In the genomic region with DNA sequence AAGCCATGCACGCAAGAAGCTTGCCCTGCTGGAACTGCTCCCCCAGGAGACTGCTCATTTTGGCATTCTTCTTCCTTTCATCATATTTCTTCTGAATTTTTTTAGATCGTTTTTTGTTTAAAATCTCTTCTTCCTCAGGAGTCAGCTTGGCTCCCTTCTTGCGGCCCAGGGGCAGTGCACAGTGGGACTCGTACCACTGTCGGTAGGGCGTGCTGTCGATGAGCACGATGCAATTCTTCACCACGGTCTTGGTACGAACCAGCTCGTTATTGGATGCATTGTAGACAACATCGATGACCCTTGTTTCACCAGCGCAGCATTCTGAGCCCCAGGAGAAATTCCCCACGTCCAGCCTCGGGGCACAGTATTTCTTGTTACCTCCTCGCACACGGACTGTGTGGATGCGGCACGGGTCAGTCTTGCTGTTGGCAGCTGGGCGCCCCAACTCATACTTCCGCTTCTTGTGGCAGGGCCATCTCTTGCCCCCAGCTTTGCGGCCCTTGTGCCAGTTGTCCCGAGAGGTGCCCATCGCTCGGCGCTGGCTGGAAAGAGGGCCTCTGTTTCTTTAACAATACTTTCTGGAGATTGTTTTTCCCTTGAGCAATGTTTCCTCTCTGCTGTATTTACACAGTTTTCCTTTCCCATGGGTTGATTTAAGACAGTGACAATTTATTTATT, we compare ENCODE assay signal across 26 cellular contexts.
"Had no signal": no experiment of that assay in that cellular context is flagged by ENCODE, and none has a peak within 500 bp of the region (broad histone marks: within the 10 kb centered on the region; RNA-seq: fewer than 3 reads in every experiment).

No MANE protein-coding gene starts in this region.

- DNase-seq: activated CD4-positive, alpha-beta memory T cell treated with anti-CD3 and anti-CD28 coated beads for 36 hours; activated CD4-positive, alpha-beta T cell treated with anti-CD3 and anti-CD28 coated beads for 1 hour; activated CD4-positive, alpha-beta T cell treated with anti-CD3 and anti-CD28 coated beads for 48 hours; activated CD8-positive, alpha-beta T cell treated with anti-CD3 and anti-CD28 coated beads, Interleukin-2, amount 10 ng/mL, durations not matched to agents 7 days and 5 days; activated effector memory CD4-positive, alpha-beta T cell treated with anti-CD3 and anti-CD28 coated beads, Interleukin-2, amount 50 U/mL, for 16 hours; activated naive CD4-positive, alpha-beta T cell treated with anti-CD3 and anti-CD28 coated beads for 36 hours; activated naive CD8-positive, alpha-beta T cell treated with anti-CD3 and anti-CD28 coated beads, Interleukin-2, amount 10 ng/mL, durations not matched to agents 7 days and 5 days; activated T-cell treated with anti-CD3 and anti-CD28 coated beads, Interleukin-2, amount 50 U/mL, for 4 hours; central memory CD4-positive, alpha-beta T cell; cerebellar nuclear complex; colonic mucosa; effector CD8-positive, alpha-beta T cell; endodermal cell; foreskin fibroblast; head of caudate nucleus; SW 1271; T-cell; T-helper 9 cell had no signal

- H3K4me3 ChIP-seq: ascending aorta, breast epithelium, cardiac muscle cell, colonic mucosa had no signal

- H3K4me1 ChIP-seq: ascending aorta, breast epithelium, colonic mucosa had no signal

- H3K9me3 Mint-ChIP-seq: activated CD4-positive, alpha-beta memory T cell treated with anti-CD3 and anti-CD28 coated beads for 36 hours; activated naive CD4-positive, alpha-beta T cell treated with anti-CD3 and anti-CD28 coated beads for 36 hours; activated naive CD8-positive, alpha-beta T cell treated with anti-CD3 and anti-CD28 coated beads, Interleukin-2, amount 10 ng/mL, durations not matched to agents 7 days and 5 days; activated T-cell treated with anti-CD3 and anti-CD28 coated beads, Interleukin-2, amount 50 U/mL, for 4 hours; activated T-helper 17 cell treated with anti-CD3 and anti-CD28 coated beads, Interleukin-2, amount 50 U/mL, for 72 hours; T-cell; T-helper 1 cell treated with Interleukin-12 subunit alpha and Interleukin-12 subunit beta and Interleukin-4 antibody, amounts not matched to agents 30 μg/mL and 1 μg/mL, for 36 hours had no signal

- H3K27ac Mint-ChIP-seq: activated CD4-positive, alpha-beta memory T cell treated with anti-CD3 and anti-CD28 coated beads for 36 hours; activated CD8-positive, alpha-beta T cell treated with anti-CD3 and anti-CD28 coated beads, Interleukin-2, amount 10 ng/mL, durations not matched to agents 7 days and 5 days; activated naive CD4-positive, alpha-beta T cell treated with anti-CD3 and anti-CD28 coated beads for 36 hours; activated naive CD8-positive, alpha-beta T cell treated with anti-CD3 and anti-CD28 coated beads, Interleukin-2, amount 10 ng/mL, durations not matched to agents 7 days and 5 days; activated T-helper 17 cell treated with anti-CD3 and anti-CD28 coated beads, Interleukin-2, amount 50 U/mL, for 72 hours; brain; endodermal cell; T-helper 1 cell treated with Interleukin-12 subunit alpha and Interleukin-12 subunit beta and Interleukin-4 antibody, amounts not matched to agents 30 μg/mL and 1 μg/mL, for 36 hours; WTC11 had no signal

- H3K4me3 Mint-ChIP-seq: activated CD4-positive, alpha-beta memory T cell treated with anti-CD3 and anti-CD28 coated beads for 36 hours; activated CD8-positive, alpha-beta T cell treated with anti-CD3 and anti-CD28 coated beads, Interleukin-2, amount 10 ng/mL, durations not matched to agents 7 days and 5 days; activated naive CD4-positive, alpha-beta T cell treated with anti-CD3 and anti-CD28 coated beads for 36 hours; activated naive CD8-positive, alpha-beta T cell treated with anti-CD3 and anti-CD28 coated beads, Interleukin-2, amount 10 ng/mL, durations not matched to agents 7 days and 5 days; activated T-cell treated with anti-CD3 and anti-CD28 coated beads, Interleukin-2, amount 50 U/mL, for 4 hours; activated T-helper 17 cell treated with anti-CD3 and anti-CD28 coated beads, Interleukin-2, amount 50 U/mL, for 72 hours; brain; endodermal cell; T-cell; T-helper 1 cell treated with Interleukin-12 subunit alpha and Interleukin-12 subunit beta and Interleukin-4 antibody, amounts not matched to agents 30 μg/mL and 1 μg/mL, for 36 hours; WTC11 had no signal

- H3K27me3 ChIP-seq: ascending aorta, cardiac muscle cell, colonic mucosa had no signal

- H3K27me3 Mint-ChIP-seq: activated naive CD8-positive, alpha-beta T cell treated with anti-CD3 and anti-CD28 coated beads, Interleukin-2, amount 10 ng/mL, durations not matched to agents 7 days and 5 days; brain had no signal

- H3K4me1 Mint-ChIP-seq: brain, endodermal cell, WTC11 had no signal

- H3K36me3 ChIP-seq: ascending aorta, breast epithelium, cardiac muscle cell, colonic mucosa had no signal

- H3K9me3 ChIP-seq: ascending aorta, breast epithelium, colonic mucosa had no signal

- H3K27ac ChIP-seq: ascending aorta, breast epithelium, cardiac muscle cell, colonic mucosa, VCaP had no signal

- H3K36me3 Mint-ChIP-seq: activated CD4-positive, alpha-beta memory T cell treated with anti-CD3 and anti-CD28 coated beads for 36 hours; activated naive CD8-positive, alpha-beta T cell treated with anti-CD3 and anti-CD28 coated beads, Interleukin-2, amount 10 ng/mL, durations not matched to agents 7 days and 5 days; brain; T-cell had no signal
